In the genomic region with DNA sequence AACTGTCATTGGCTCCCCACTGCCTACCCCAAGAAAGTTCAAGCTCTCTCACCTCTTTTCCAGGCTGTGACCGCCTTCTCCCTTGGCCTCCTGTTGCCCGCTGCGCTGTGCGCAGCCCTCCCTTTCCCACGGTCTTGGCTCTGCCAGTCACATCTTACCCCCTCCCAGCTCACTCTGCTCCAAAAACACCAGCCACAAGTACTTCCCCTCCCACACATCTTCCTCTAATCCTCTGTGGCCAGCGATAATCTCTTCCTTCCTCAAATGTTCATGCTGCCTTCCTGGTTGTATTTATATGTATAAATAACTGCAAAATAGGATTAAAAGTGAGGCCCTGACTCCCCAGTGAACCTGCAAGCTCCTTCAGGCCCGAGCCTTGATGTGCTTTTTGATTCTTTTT, we compare ENCODE assay signal across 16 cellular contexts.
DNase-seq lines count a peak whose midpoint lies in the region; ATAC-seq and TF ChIP-seq lines count a peak whose summit lies in the region.
"Had no signal": no experiment of that assay in that cellular context is flagged by ENCODE, and none has a peak within 500 bp of the region (broad histone marks: within the 10 kb centered on the region; RNA-seq: fewer than 3 reads in every experiment).

No MANE protein-coding gene starts in this region.

- no peak for ATAC-seq in CD8-positive, alpha-beta T cell
- ATAC-seq in HG02870 (IDR thresholded peaks at IDR 0.05; ENCODE audit: unreplicated experiment) = no peak
- no peak for ATAC-seq in HG03457 (IDR thresholded peaks at IDR 0.05; ENCODE audit: unreplicated experiment)
- ATAC-seq: sciatic nerve; stimulated activated memory B cell treated with anti-CD40 and anti-IgM and Interleukin-4, amounts not matched to agents 10 μg/mL and 1 μg/mL and 100 μg/mL, for 72 hours had no signal

- H3K36me3 Mint-ChIP-seq in CD8-positive, alpha-beta T cell = no peaks in the 10 kb centered on the region
- peaks cover 7% of the 10 kb centered on the region for H3K36me3 Mint-ChIP-seq in neural progenitor cell
- H3K36me3 Mint-ChIP-seq: activated CD4-positive, alpha-beta memory T cell treated with anti-CD3 and anti-CD28 coated beads for 36 hours; activated naive CD8-positive, alpha-beta T cell; stimulated activated memory B cell treated with anti-CD40 and anti-IgM and Interleukin-4, amounts not matched to agents 10 μg/mL and 1 μg/mL and 100 μg/mL, for 72 hours had no signal

- peaks cover 5% of the 10 kb centered on the region for H3K27me3 Mint-ChIP-seq in CD8-positive, alpha-beta T cell (ENCODE audit: low read depth)
- H3K27me3 Mint-ChIP-seq in neural progenitor cell (ENCODE audit: insufficient read depth, low read depth) = peaks cover 20% of the 10 kb centered on the region

- no peak overlapping the region for H3K4me3 ChIP-seq in CD8-positive, alpha-beta T cell (ENCODE audit: low read depth, low read length)
- no peak overlapping the region for H3K4me3 ChIP-seq in neural progenitor cell
- H3K4me3 ChIP-seq: thoracic aorta had no signal

- intact Hi-C loops in CD8-positive, alpha-beta T cell (cut with DNase I, micrococcal nuclease) = no loop called here

- no peak overlapping the region for H3K9ac ChIP-seq in neural progenitor cell

- no peaks in the 10 kb centered on the region for H3K4me1 ChIP-seq in CD8-positive, alpha-beta T cell (ENCODE audit: insufficient read depth, low read length)
- H3K4me1 ChIP-seq in neural progenitor cell = no peaks in the 10 kb centered on the region

- H3K4me3 Mint-ChIP-seq in CD8-positive, alpha-beta T cell = peak overlapping the region; percentile 53
- no peak overlapping the region for H3K4me3 Mint-ChIP-seq in neural progenitor cell
- H3K4me3 Mint-ChIP-seq: activated CD4-positive, alpha-beta memory T cell treated with anti-CD3 and anti-CD28 coated beads for 36 hours; activated naive CD8-positive, alpha-beta T cell; endodermal cell; stimulated activated memory B cell treated with anti-CD40 and anti-IgM and Interleukin-4, amounts not matched to agents 10 μg/mL and 1 μg/mL and 100 μg/mL, for 72 hours had no signal

- no peak for TF ChIP-seq CTCF in CD8-positive, alpha-beta T cell (IDR thresholded peaks at IDR 0.05)
- no peak for TF ChIP-seq CTCF in neural progenitor cell (IDR thresholded peaks at IDR 0.05)

- H3K27ac Mint-ChIP-seq in CD8-positive, alpha-beta T cell = no peak overlapping the region
- H3K27ac Mint-ChIP-seq in neural progenitor cell = peak overlapping the region; percentile 8
- H3K27ac Mint-ChIP-seq: activated CD4-positive, alpha-beta memory T cell treated with anti-CD3 and anti-CD28 coated beads for 36 hours; activated naive CD8-positive, alpha-beta T cell; endodermal cell; stimulated activated memory B cell treated with anti-CD40 and anti-IgM and Interleukin-4, amounts not matched to agents 10 μg/mL and 1 μg/mL and 100 μg/mL, for 72 hours had no signal

- DNase-seq in CD8-positive, alpha-beta T cell = no peak
- DNase-seq in Kasumi-1 (lab: John Stamatoyannopoulos, UW) (peak; percentile 39 to 43), UCSD-AML1 (lab: John Stamatoyannopoulos, UW; ENCODE audit: unreplicated experiment) (peak; percentile 62), neural progenitor cell (ENCODE audit: low spot score) (no peak)
- DNase-seq in activated T-cell treated with anti-CD3 and anti-CD28 coated beads, Interleukin-2, amount 50 U/mL, for 48 hours = no peak
- DNase-seq: activated CD4-positive, alpha-beta memory T cell treated with anti-CD3 and anti-CD28 coated beads for 36 hours; activated T-cell treated with anti-CD3 and anti-CD28 coated beads, Interleukin-2, amount 50 U/mL, for 1 hour; Calu3; endodermal cell; NCI-H1436 had no signal

- H2AFZ ChIP-seq in neural progenitor cell (replicated peaks) = no peak overlapping the region

- H3F3A ChIP-seq in neural progenitor cell (ENCODE audit: low read depth) = no peaks in the 10 kb centered on the region

- no peak overlapping the region for H3K4me2 ChIP-seq in neural progenitor cell

- no peaks in the 10 kb centered on the region for H3K36me3 ChIP-seq in CD8-positive, alpha-beta T cell (ENCODE audit: insufficient read depth, low read length)
- H3K36me3 ChIP-seq in neural progenitor cell = no peaks in the 10 kb centered on the region
- H3K36me3 ChIP-seq: thoracic aorta had no signal

- peaks cover 8% of the 10 kb centered on the region for H3K4me1 Mint-ChIP-seq in CD8-positive, alpha-beta T cell (ENCODE audit: low read depth)
- peaks cover 51% of the 10 kb centered on the region for H3K4me1 Mint-ChIP-seq in neural progenitor cell
- H3K4me1 Mint-ChIP-seq: stimulated activated memory B cell treated with anti-CD40 and anti-IgM and Interleukin-4, amounts not matched to agents 10 μg/mL and 1 μg/mL and 100 μg/mL, for 72 hours had no signal

- H4K20me1 ChIP-seq in neural progenitor cell (ENCODE audit: low read depth) = no peaks in the 10 kb centered on the region

- no peak overlapping the region for H3K27ac ChIP-seq in CD8-positive, alpha-beta T cell (ENCODE audit: low read depth, low read length)
- H3K27ac ChIP-seq in neural progenitor cell = no peak overlapping the region
- H3K27ac ChIP-seq: thoracic aorta had no signal

- H3K9me3 ChIP-seq in CD8-positive, alpha-beta T cell (ENCODE audit: low read length) = no peaks in the 10 kb centered on the region
- H3K9me3 ChIP-seq in neural progenitor cell (ENCODE audit: low read depth) = no peaks in the 10 kb centered on the region
- H3K9me3 ChIP-seq: thoracic aorta had no signal

- no peaks in the 10 kb centered on the region for H3K79me2 ChIP-seq in neural progenitor cell (ENCODE audit: low read depth)

- POLR2A ChIA-PET in CD8-positive, alpha-beta T cell (lab: Charles Lee) = no interaction called here

- CTCF ChIA-PET in CD8-positive, alpha-beta T cell (lab: Charles Lee) = no interaction called here

- H3K27me3 ChIP-seq in CD8-positive, alpha-beta T cell (ENCODE audit: insufficient read depth, low read length) = no peaks in the 10 kb centered on the region
- no peaks in the 10 kb centered on the region for H3K27me3 ChIP-seq in neural progenitor cell

- no peaks in the 10 kb centered on the region for H3K9me3 Mint-ChIP-seq in CD8-positive, alpha-beta T cell
- H3K9me3 Mint-ChIP-seq in neural progenitor cell = peaks cover 5% of the 10 kb centered on the region

Comparison
In these comparisons a context has a peak if more than half of its experiments do, and no peak if none do; other contexts are left out.
1. DNase-seq: peak in Kasumi-1 (2 of 2) and UCSD-AML1 (single experiment); none in CD8-positive, alpha-beta T cell (0 of 7), neural progenitor cell (single experiment) and activated T-cell treated with anti-CD3 and anti-CD28 coated beads, Interleukin-2, amount 50 U/mL, for 48 hours (0 of 2).